In the genomic region with DNA sequence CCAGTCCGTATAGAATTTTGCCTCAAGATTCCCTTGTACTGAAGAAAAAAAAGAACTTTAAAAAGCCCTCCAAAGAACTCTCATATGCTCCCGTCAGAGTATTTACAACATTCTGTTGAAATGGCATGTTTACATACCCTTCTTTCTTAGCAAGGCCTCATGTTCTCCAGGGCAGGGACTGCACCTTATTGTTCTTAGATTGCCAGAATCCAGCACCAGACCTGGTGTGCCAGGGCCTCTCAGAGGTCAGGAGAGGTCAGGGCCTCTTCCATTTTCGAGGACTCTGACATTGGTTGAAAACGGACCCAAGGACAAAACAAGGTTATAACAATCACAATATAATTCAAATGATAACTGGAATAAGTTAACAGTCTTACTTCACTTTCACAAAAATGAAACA, we compare ENCODE assay signal across 18 cellular contexts.
A peak's percentile ranks its signal among the peaks of the same experiment; 100 is the strongest.
DNase-seq lines count a peak whose midpoint lies in the region; ATAC-seq and TF ChIP-seq lines count a peak whose summit lies in the region.
"Had no signal": no experiment of that assay in that cellular context is flagged by ENCODE, and none has a peak within 500 bp of the region (broad histone marks: within the 10 kb centered on the region; RNA-seq: fewer than 3 reads in every experiment).

No MANE protein-coding gene starts in this region.

- H3K23ac ChIP-seq in mesenchymal stem cell (ENCODE audit: low read length in 2 of 2), result no peak overlapping the region

- H3K36me3 ChIP-seq in mesenchymal stem cell (ENCODE audit: control insufficient read depth in 1 of 2, insufficient read depth in 2 of 2, low read depth in 1 of 2, low read length in 2 of 2) (no peaks in the 10 kb centered on the region), ovary (no peaks in the 10 kb centered on the region), sigmoid colon (no peaks in the 10 kb centered on the region)

- ATAC-seq in GM18519 (IDR thresholded peaks at IDR 0.05; ENCODE audit: low FRiP score, unreplicated experiment), result no peak
- ATAC-seq: HCT116 had no signal

- no peak overlapping the region for H2AFZ ChIP-seq in mesenchymal stem cell (ENCODE audit: low read depth, low read length)
- H2AFZ ChIP-seq: GM23248 had no signal

- no peak for TF ChIP-seq CTCF in nephron progenitor cell (IDR thresholded peaks at IDR 0.05)
- TF ChIP-seq CTCF in ovary (IDR thresholded peaks at IDR 0.05), result no peak
- TF ChIP-seq CTCF in sigmoid colon (IDR thresholded peaks at IDR 0.05), result no peak

- WGBS in mesenchymal stem cell, result 51% methylated on average over 3 of the region's 4 CpGs
- WGBS in ovary, 3 donors, result 19 to 39% (median 31%) methylated on average over 4 of the region's 4 CpGs
- WGBS in sigmoid colon, 2 donors, result 39 to 70% methylated on average over 4 of the region's 4 CpGs

- H3K27ac ChIP-seq in mesenchymal stem cell (ENCODE audit: low read length, poor library complexity, severe bottlenecking) (no peak overlapping the region), ovary (peak overlapping the region in 1 of 2 donors; percentile 74), sigmoid colon (peak overlapping the region in 3 of 4 donors; percentile 59 to 67 (median 60))
- H3K27ac ChIP-seq: GM23248 had no signal

- H3K4me2 ChIP-seq in mesenchymal stem cell (ENCODE audit: low read length, poor library complexity, severe bottlenecking), result no peak overlapping the region

- intact Hi-C loops in ovary (cut with DNase I) (loop anchor here in 1 of 4 donors (10.0 kb wide), 1 partner anchor 47 kb away; no protein-coding TSS in a partner anchor), sigmoid colon (cut with DNase I) (no loop called here)

- H2BK15ac ChIP-seq in mesenchymal stem cell (ENCODE audit: low read depth, poor library complexity, severe bottlenecking), result peak overlapping the region; percentile 23

- H3K4ac ChIP-seq in mesenchymal stem cell (ENCODE audit: low read depth in 1 of 2, low read length in 2 of 2), result no peak overlapping the region

- no peak overlapping the region for H3K4me3 Mint-ChIP-seq in nephron progenitor cell
- H3K4me3 Mint-ChIP-seq: CD4-positive, alpha-beta memory T cell; H9 had no signal

- H3K27me3 ChIP-seq in mesenchymal stem cell (ENCODE audit: control insufficient read depth in 1 of 2, insufficient read depth in 1 of 2, low read length in 2 of 2), result peaks cover 0 to 3% of the 10 kb centered on the region in 2 experiments
- H3K27me3 ChIP-seq in ovary, result no peaks in the 10 kb centered on the region
- H3K27me3 ChIP-seq in sigmoid colon, result no peaks in the 10 kb centered on the region

- no peak for TF ChIP-seq EP300 in ovary (IDR thresholded peaks at IDR 0.05)
- peak in 2 of 4 donors; percentile 9 to 24 for TF ChIP-seq EP300 in sigmoid colon (IDR thresholded peaks at IDR 0.05)

- H3K18ac ChIP-seq in mesenchymal stem cell (ENCODE audit: low read depth in 1 of 2, low read length in 2 of 2), result no peak overlapping the region

- no peak overlapping the region for H2AK5ac ChIP-seq in mesenchymal stem cell (ENCODE audit: low read length, severe bottlenecking)

- H3K27me3 Mint-ChIP-seq in nephron progenitor cell (ENCODE audit: low read depth, poor library complexity), result peaks cover 8% of the 10 kb centered on the region

- no peaks in the 10 kb centered on the region for H3K79me1 ChIP-seq in mesenchymal stem cell (replicated peaks; ENCODE audit: low read length, poor library complexity, severe bottlenecking)

- no peak overlapping the region for H4K8ac ChIP-seq in mesenchymal stem cell (ENCODE audit: low read length)

- H3K9ac ChIP-seq in mesenchymal stem cell (ENCODE audit: low read length), result no peak overlapping the region
- H3K9ac ChIP-seq: GM23248 had no signal

- DNase-seq in mesenchymal stem cell (no peak), nephron progenitor cell (no peak), ovary (peak in 4 of 5 donors; percentile 47 to 72 (median 60)), sigmoid colon (no peak), NCI-H187 (lab: John Stamatoyannopoulos, UW) (no peak), HUDEP-2 (lab: John Stamatoyannopoulos, UW; ENCODE audit: unreplicated experiment in 76 of 76) (no peak), NCI-H446 treated with DMSO at 0.1 percent for 48 hours (lab: John Stamatoyannopoulos, UW) (no peak)
- DNase-seq: C1 segment of cervical spinal cord; Calu3; CD4-positive, alpha-beta memory T cell; COR-L47; DMS53; DMS79 treated with DMSO at 0.1 percent for 48 hours; GF-D8; GM23248; H9 had no signal

- H2BK5ac ChIP-seq in mesenchymal stem cell (ENCODE audit: low read depth, low read length, poor library complexity, severe bottlenecking), result no peak overlapping the region

- no peaks in the 10 kb centered on the region for H3K9me3 ChIP-seq in mesenchymal stem cell (ENCODE audit: control insufficient read depth, low read length)
- H3K9me3 ChIP-seq in ovary, result no peaks in the 10 kb centered on the region
- no peaks in the 10 kb centered on the region for H3K9me3 ChIP-seq in sigmoid colon

- no peak overlapping the region for H3K14ac ChIP-seq in mesenchymal stem cell (ENCODE audit: low read length in 2 of 2)

- peaks cover 52% of the 10 kb centered on the region for H3K4me1 Mint-ChIP-seq in nephron progenitor cell
- H3K4me1 Mint-ChIP-seq: CD4-positive, alpha-beta memory T cell had no signal

- H3K4me3 ChIP-seq in mesenchymal stem cell (ENCODE audit: insufficient read depth in 1 of 2, low read depth in 1 of 2, low read length in 2 of 2) (no peak overlapping the region), ovary (no peak overlapping the region), sigmoid colon (no peak overlapping the region)
- H3K4me3 ChIP-seq: GM23248 had no signal

- peaks cover 3% of the 10 kb centered on the region for H3K9me3 Mint-ChIP-seq in nephron progenitor cell
- H3K9me3 Mint-ChIP-seq: H9 had no signal

- H2BK120ac ChIP-seq in mesenchymal stem cell (ENCODE audit: low read depth, low read length), result no peak overlapping the region

- no peak overlapping the region for H4K91ac ChIP-seq in mesenchymal stem cell (ENCODE audit: low read length)

- no peak for TF ChIP-seq POLR2A in ovary (IDR thresholded peaks at IDR 0.05)
- no peak for TF ChIP-seq POLR2A in sigmoid colon (IDR thresholded peaks at IDR 0.05)

- peak overlapping the region; percentile 56 for H3K27ac Mint-ChIP-seq in nephron progenitor cell
- H3K27ac Mint-ChIP-seq: CD4-positive, alpha-beta memory T cell had no signal

- H3K4me1 ChIP-seq in mesenchymal stem cell (ENCODE audit: control insufficient read depth, insufficient read depth, low read depth, low read length), result peaks cover 9% of the 10 kb centered on the region
- peaks cover 9% of the 10 kb centered on the region for H3K4me1 ChIP-seq in ovary (ENCODE audit: insufficient read depth)
- H3K4me1 ChIP-seq in sigmoid colon, result peaks cover 0 to 12% (median 11%) of the 10 kb centered on the region in 4 donors

- no peak overlapping the region for H2BK12ac ChIP-seq in mesenchymal stem cell (ENCODE audit: low read length in 2 of 2)

- H3K36me3 Mint-ChIP-seq in nephron progenitor cell (ENCODE audit: low read depth), result no peaks in the 10 kb centered on the region
- H3K36me3 Mint-ChIP-seq: CD4-positive, alpha-beta memory T cell had no signal

Comparison
In these comparisons a context has a peak if more than half of its experiments do, and no peak if none do; other contexts are left out.
1. DNase-seq: peak in ovary (4 of 5); none in mesenchymal stem cell (single experiment), nephron progenitor cell (single experiment), sigmoid colon (single experiment), NCI-H187 (0 of 2), HUDEP-2 (0 of 76) and NCI-H446 treated with DMSO at 0.1 percent for 48 hours (single experiment).